In genomic region chr4:37976991-37977470, GRCh38 we compare ENCODE assay signal across 8 cellular contexts. TPM values are rescaled to one million over a fixed set of nuclear protein-coding genes. Genes with fewer than 3 reads are reported as not detected.
DNase-seq lines count a peak whose midpoint lies in the region; ATAC-seq and TF ChIP-seq lines count a peak whose summit lies in the region.

No MANE protein-coding gene starts in this region.

- intact Hi-C loops in left colon (cut with DNase I, micrococcal nuclease) = loop anchor here in 1 of 2 donors (10.0 kb wide), 2 partner anchors 58 to 172 kb away; no protein-coding TSS in a partner anchor

- H3K27ac Mint-ChIP-seq in chondrocyte (ENCODE audit: unreplicated experiment) = peak overlapping the region; percentile 68

- no peaks in the 10 kb centered on the region for H3K36me3 Mint-ChIP-seq in chondrocyte (ENCODE audit: low read depth)

- H3K9me3 Mint-ChIP-seq in chondrocyte (ENCODE audit: low read depth) = no peaks in the 10 kb centered on the region

- ATAC-seq in HG02970 (IDR thresholded peaks at IDR 0.05; ENCODE audit: low FRiP score, unreplicated experiment) = peak; percentile 62
- peak; percentile 77 for ATAC-seq in left colon

- H3K4me1 Mint-ChIP-seq in chondrocyte (ENCODE audit: low read depth) = peaks cover 32% of the 10 kb centered on the region

- DNase-seq in NCI-H510A treated with DMSO at 0.1 percent for 48 hours (lab: John Stamatoyannopoulos, UW) (peak; percentile 42), NCI-H510A (lab: John Stamatoyannopoulos, UW) (no peak), NCI-H2196 treated with DMSO at 0.1 percent for 48 hours (lab: John Stamatoyannopoulos, UW; ENCODE audit: unreplicated experiment) (peak; percentile 44), chondrocyte (ENCODE audit: low spot score) (no peak), left colon (peak; percentile 85)
- peak; percentile 52 to 64 for DNase-seq in activated CD4-positive, alpha-beta T cell treated with anti-CD3 and anti-CD28 coated beads for 24 hours (ENCODE audit: low read depth in 2 of 2)
- DNase-seq in stimulated activated CD4-positive, alpha-beta T cell treated with anti-CD3 and anti-CD28 coated beads, Interleukin-2, amount 100 ng/mL, for 24 hours = peak; percentile 73 to 82

- H3K27me3 Mint-ChIP-seq in chondrocyte (ENCODE audit: low read depth) = no peaks in the 10 kb centered on the region

- no peak for TF ChIP-seq CTCF in chondrocyte (IDR thresholded peaks at IDR 0.05)

- H3K4me3 Mint-ChIP-seq in chondrocyte (ENCODE audit: unreplicated experiment) = peak overlapping the region; percentile 74

RNA-seq across cellular contexts. Expression of gene PTTG2, which starts 16.8 kb away (rescaled TPM):
- 0.45 TPM in 1 of 3 replicates, not detected in the others for total RNA-seq in chondrocyte
- under 1 TPM; 0.46 to 0.67 TPM for total RNA-seq in left colon

Comparison
In these comparisons a context has a peak if more than half of its experiments do, and no peak if none do; other contexts are left out.
1. DNase-seq: peak in NCI-H510A treated with DMSO at 0.1 percent for 48 hours (single experiment), NCI-H2196 treated with DMSO at 0.1 percent for 48 hours (single experiment), activated CD4-positive, alpha-beta T cell treated with anti-CD3 and anti-CD28 coated beads for 24 hours (2 of 2), left colon (2 of 2) and stimulated activated CD4-positive, alpha-beta T cell treated with anti-CD3 and anti-CD28 coated beads, Interleukin-2, amount 100 ng/mL, for 24 hours (2 of 2); none in NCI-H510A (single experiment) and chondrocyte (single experiment).